31 cellular contexts compared by ENCODE assay signal in genomic region chr6:31761343-31761742, GRCh38.
"Had no signal": no experiment of that assay in that cellular context is flagged by ENCODE, and none has a peak within 500 bp of the region (broad histone marks: within the 10 kb centered on the region; RNA-seq: fewer than 3 reads in every experiment).

No MANE protein-coding gene starts in this region.

- H3K27me3 ChIP-seq: adrenal gland, breast epithelium, cardiac muscle cell, colonic mucosa had no signal

- H3K4me3 Mint-ChIP-seq: activated CD4-positive, alpha-beta memory T cell treated with anti-CD3 and anti-CD28 coated beads for 36 hours; activated CD4-positive, alpha-beta T cell treated with anti-CD3 and anti-CD28 coated beads for 36 hours; activated CD4-positive, alpha-beta T cell treated with anti-CD3 and anti-CD28 coated beads, Interleukin-2, amount 10 ng/mL, durations not matched to agents 24 days and 14 days; activated naive CD8-positive, alpha-beta T cell treated with anti-CD3 and anti-CD28 coated beads for 36 hours; activated naive CD8-positive, alpha-beta T cell treated with anti-CD3 and anti-CD28 coated beads, Interleukin-2, amount 50 U/mL, for 24 hours; activated T-cell treated with anti-CD3 and anti-CD28 coated beads, Interleukin-2, amount 50 U/mL, for 24 hours; activated T-cell treated with anti-CD3 and anti-CD28 coated beads, Interleukin-2, amount 50 U/mL, for 72 hours; brain; endodermal cell had no signal

- H3K27ac Mint-ChIP-seq: activated CD4-positive, alpha-beta memory T cell treated with anti-CD3 and anti-CD28 coated beads for 36 hours; activated CD4-positive, alpha-beta T cell treated with anti-CD3 and anti-CD28 coated beads for 36 hours; activated CD4-positive, alpha-beta T cell treated with anti-CD3 and anti-CD28 coated beads, Interleukin-2, amount 10 ng/mL, durations not matched to agents 24 days and 14 days; activated naive CD8-positive, alpha-beta T cell treated with anti-CD3 and anti-CD28 coated beads for 36 hours; activated naive CD8-positive, alpha-beta T cell treated with anti-CD3 and anti-CD28 coated beads, Interleukin-2, amount 50 U/mL, for 24 hours; activated T-cell treated with anti-CD3 and anti-CD28 coated beads, Interleukin-2, amount 50 U/mL, for 24 hours; activated T-cell treated with anti-CD3 and anti-CD28 coated beads, Interleukin-2, amount 50 U/mL, for 72 hours; endodermal cell had no signal

- H3K9me3 Mint-ChIP-seq: activated CD4-positive, alpha-beta memory T cell treated with anti-CD3 and anti-CD28 coated beads for 36 hours; activated CD4-positive, alpha-beta T cell treated with anti-CD3 and anti-CD28 coated beads, Interleukin-2, amount 10 ng/mL, durations not matched to agents 24 days and 14 days; activated naive CD8-positive, alpha-beta T cell treated with anti-CD3 and anti-CD28 coated beads for 36 hours; activated naive CD8-positive, alpha-beta T cell treated with anti-CD3 and anti-CD28 coated beads, Interleukin-2, amount 50 U/mL, for 24 hours; activated T-cell treated with anti-CD3 and anti-CD28 coated beads, Interleukin-2, amount 50 U/mL, for 24 hours; activated T-cell treated with anti-CD3 and anti-CD28 coated beads, Interleukin-2, amount 50 U/mL, for 72 hours; brain; endodermal cell had no signal

- H3K4me3 ChIP-seq: adrenal gland, breast epithelium, cardiac muscle cell, colonic mucosa had no signal

- ATAC-seq: activated CD4-positive, alpha-beta T cell treated with anti-CD3 and anti-CD28 coated beads for 36 hours; activated naive CD8-positive, alpha-beta T cell treated with anti-CD3 and anti-CD28 coated beads, Interleukin-2, amount 50 U/mL, for 24 hours; activated T-cell treated with anti-CD3 and anti-CD28 coated beads, Interleukin-2, amount 50 U/mL, for 72 hours; esophagus mucosa had no signal

- H3K4me1 Mint-ChIP-seq: activated CD4-positive, alpha-beta T cell treated with anti-CD3 and anti-CD28 coated beads for 36 hours; activated naive CD8-positive, alpha-beta T cell treated with anti-CD3 and anti-CD28 coated beads for 36 hours had no signal

- H3K9me3 ChIP-seq: adrenal gland, breast epithelium, colonic mucosa had no signal

- DNase-seq: activated CD4-positive, alpha-beta memory T cell treated with anti-CD3 and anti-CD28 coated beads for 36 hours; activated CD4-positive, alpha-beta T cell treated with anti-CD3 and anti-CD28 coated beads for 36 hours; activated CD4-positive, alpha-beta T cell treated with anti-CD3 and anti-CD28 coated beads, Interleukin-2, amount 10 ng/mL, durations not matched to agents 24 days and 14 days; activated CD4-positive, CD25-positive, alpha-beta regulatory T cell; activated CD4-positive, CD25-positive, alpha-beta regulatory T cell treated with anti-CD3 and anti-CD28 coated beads, Interleukin-2, amount 50 U/mL, for 72 hours; activated CD8-positive, alpha-beta memory T cell treated with anti-CD3 and anti-CD28 coated beads, Interleukin-2, amount 50 U/mL, for 48 hours; activated effector memory CD4-positive, alpha-beta T cell treated with Interleukin-2 at 50 U/mL for 16 hours; activated gamma-delta T cell treated with Interleukin-2 at 50 U/mL for 16 hours; activated naive CD4-positive, alpha-beta T cell treated with anti-CD3 and anti-CD28 coated beads, Interleukin-2, amount 50 U/mL, for 16 hours; activated naive CD4-positive, alpha-beta T cell treated with Interleukin-2 at 50 U/mL for 16 hours; activated naive CD8-positive, alpha-beta T cell treated with anti-CD3 and anti-CD28 coated beads for 36 hours; activated naive CD8-positive, alpha-beta T cell treated with anti-CD3 and anti-CD28 coated beads, Interleukin-2, amount 50 U/mL, for 24 hours; activated T-cell treated with anti-CD3 and anti-CD28 coated beads for 4 hours; activated T-cell treated with anti-CD3 and anti-CD28 coated beads, Interleukin-2, amount 50 U/mL, for 24 hours; activated T-cell treated with anti-CD3 and anti-CD28 coated beads, Interleukin-2, amount 50 U/mL, for 72 hours; adrenal gland; amygdala; aorta; central memory CD4-positive, alpha-beta T cell; cerebellar nuclear complex; colonic mucosa; effector memory CD4-positive, alpha-beta T cell; endodermal cell; foreskin fibroblast; head of caudate nucleus; T-helper 1 cell; T-helper 2 cell had no signal

- H3K4me1 ChIP-seq: adrenal gland, breast epithelium, colonic mucosa had no signal

- H3K27ac ChIP-seq: adrenal gland, breast epithelium, cardiac muscle cell, colonic mucosa had no signal

- H3K36me3 ChIP-seq: adrenal gland, breast epithelium, cardiac muscle cell, colonic mucosa had no signal

- H3K27me3 Mint-ChIP-seq: activated CD4-positive, alpha-beta memory T cell treated with anti-CD3 and anti-CD28 coated beads for 36 hours; activated CD4-positive, alpha-beta T cell treated with anti-CD3 and anti-CD28 coated beads for 36 hours; activated CD4-positive, alpha-beta T cell treated with anti-CD3 and anti-CD28 coated beads, Interleukin-2, amount 10 ng/mL, durations not matched to agents 24 days and 14 days; activated naive CD8-positive, alpha-beta T cell treated with anti-CD3 and anti-CD28 coated beads for 36 hours; activated naive CD8-positive, alpha-beta T cell treated with anti-CD3 and anti-CD28 coated beads, Interleukin-2, amount 50 U/mL, for 24 hours; activated T-cell treated with anti-CD3 and anti-CD28 coated beads, Interleukin-2, amount 50 U/mL, for 24 hours; brain had no signal
